Comparison of ENCODE assay signal across 25 cellular contexts in genomic region chr16:59260892-59261291, GRCh38.
"Had no signal": no experiment of that assay in that cellular context is flagged by ENCODE, and none has a peak within 500 bp of the region (broad histone marks: within the 10 kb centered on the region; RNA-seq: fewer than 3 reads in every experiment).

No MANE protein-coding gene starts in this region.

- H3K27ac ChIP-seq: coronary artery, foreskin keratinocyte, hepatocyte, ovary, right atrium auricular region, sigmoid colon, skin epidermis, suprapubic skin, thyroid gland, upper lobe of left lung, uterus had no signal

- H3K9me3 Mint-ChIP-seq: neural crest cell had no signal

- H3K4me3 Mint-ChIP-seq: endodermal cell, neural crest cell had no signal

- H2AFZ ChIP-seq: hepatocyte had no signal

- ATAC-seq: foreskin keratinocyte, left cardiac atrium, left ventricle myocardium superior, natural killer cell had no signal

- H3K9me3 ChIP-seq: ovary, right atrium auricular region, suprapubic skin, thyroid gland, upper lobe of left lung, uterus had no signal

- H3K36me3 ChIP-seq: ovary, right atrium auricular region, sigmoid colon, suprapubic skin, thyroid gland, upper lobe of left lung, uterus had no signal

- H3K4me2 ChIP-seq: hepatocyte had no signal

- H3K4me3 ChIP-seq: coronary artery, hepatocyte, lung, ovary, right atrium auricular region, sigmoid colon, skin epidermis, suprapubic skin, thyroid gland, upper lobe of left lung, uterus had no signal

- H3K4me1 ChIP-seq: foreskin keratinocyte, right atrium auricular region, sigmoid colon, suprapubic skin, thyroid gland, upper lobe of left lung, uterus had no signal

- H3K79me2 ChIP-seq: hepatocyte had no signal

- H3K27me3 ChIP-seq: foreskin keratinocyte, hepatocyte, ovary, right atrium auricular region, sigmoid colon, suprapubic skin, thyroid gland, upper lobe of left lung, uterus had no signal

- H3K36me3 Mint-ChIP-seq: natural killer cell had no signal

- DNase-seq: effector CD4-positive, alpha-beta T cell; endodermal cell; erythroblast; foreskin keratinocyte; head of caudate nucleus; kidney; left cardiac atrium; left ventricle myocardium superior; mesenchymal stem cell; midbrain; natural killer cell; ovary; sigmoid colon; stimulated activated CD4-positive, alpha-beta T cell treated with anti-CD3 and anti-CD28 coated beads, Interleukin-2, amount 100 ng/mL, for 24 hours; stimulated activated CD4-positive, alpha-beta T cell treated with anti-CD3 and anti-CD28 coated beads, Interleukin-4, amount 100 ng/mL, for 4 hours; thyroid gland; upper lobe of left lung; uterus had no signal

- H3K27ac Mint-ChIP-seq: endodermal cell had no signal

- H3K4me1 Mint-ChIP-seq: endodermal cell, neural crest cell had no signal
